In genomic region chr12:96452271-96452922, GRCh38 we compare ENCODE assay signal across 1 cellular context.
A peak's percentile ranks its signal among the peaks of the same experiment; 100 is the strongest.
TF ChIP-seq lines count a peak whose summit lies in the region.

No MANE protein-coding gene starts in this region.

TF ChIP-seq in HepG2, 621 proteins besides CTCF, POLR2A, EP300 and RAD21:
- no peak for TF ChIP-seq TAF15 (IDR thresholded peaks at IDR 0.05; ENCODE audit: low read depth, low read length, poor library complexity, severe bottlenecking)
- TF ChIP-seq BORCS8-MEF2B (CRISPR knock-in tag; IDR thresholded peaks at IDR 0.05): no peak
- no peak for TF ChIP-seq FOXP1 (IDR thresholded peaks at IDR 0.05)
- peak; percentile 32; the same call in 1 of the 2 replicates for TF ChIP-seq FOXP1 (CRISPR knock-in tag; IDR thresholded peaks at IDR 0.05)
- peak; percentile 31; the same call in 1 of the 2 replicates for TF ChIP-seq BCL6 (CRISPR knock-in tag; IDR thresholded peaks at IDR 0.05)
- peak; percentile 40; the same call in 1 of the 2 replicates for TF ChIP-seq GATAD2A (CRISPR knock-in tag; IDR thresholded peaks at IDR 0.05)
- TF ChIP-seq RFXAP (CRISPR knock-in tag; IDR thresholded peaks at IDR 0.05; ENCODE audit: borderline replicate concordance): no peak
- TF ChIP-seq FOXA1 (IDR thresholded peaks at IDR 0.05): peak; percentile 34; the same call in 1 of the 2 replicates
- no peak for TF ChIP-seq FOXA1 (CRISPR knock-in tag; IDR thresholded peaks at IDR 0.05)
- no peak for TF ChIP-seq ZNF772 (CRISPR knock-in tag; IDR thresholded peaks at IDR 0.05)
- no peak for TF ChIP-seq MAFG (CRISPR knock-in tag; IDR thresholded peaks at IDR 0.05)
